Comparison of ENCODE assay signal across 11 cellular contexts in genomic region chr5:144598451-144599068, GRCh38.
DNase-seq lines count a peak whose midpoint lies in the region; ATAC-seq, FAIRE-seq and TF ChIP-seq lines count a peak whose summit lies in the region.
"Had no signal": no experiment of that assay in that cellular context is flagged by ENCODE, and none has a peak within 500 bp of the region (broad histone marks: within the 10 kb centered on the region; RNA-seq: fewer than 3 reads in every experiment).

No MANE protein-coding gene starts in this region.

- no peak overlapping the region for H3K4me3 Mint-ChIP-seq in astrocyte (ENCODE audit: unreplicated experiment)
- H3K4me3 Mint-ChIP-seq: activated naive CD8-positive, alpha-beta T cell had no signal

- ATAC-seq in SK-N-SH treated with all-trans-retinoic acid at 6 μM for 48 hours (no peak), left colon (peak; percentile 72), HG03175 (IDR thresholded peaks at IDR 0.05; ENCODE audit: unreplicated experiment) (no peak)

- H3K4me1 Mint-ChIP-seq in astrocyte (ENCODE audit: low read depth, unreplicated experiment), result no peaks in the 10 kb centered on the region

- no peak for FAIRE-seq in astrocyte (lab: Jason Lieb, UNC)

- WGBS in SK-N-SH (ENCODE audit: low lambda C conversion rate), result 65% methylated on average over 18 of the region's 30 CpGs
- WGBS in urinary bladder, result 21% methylated on average over 30 of the region's 30 CpGs

- H2AFZ ChIP-seq in SK-N-SH (ENCODE audit: low read depth) (no peak overlapping the region), astrocyte (ENCODE audit: low read depth, low read length) (no peak overlapping the region)

- no peak for TF ChIP-seq RAD21 in SK-N-SH (IDR thresholded peaks at IDR 0.05; ENCODE audit: low read length)

- H3K4me3 ChIP-seq in SK-N-SH (ENCODE audit: low read depth in 2 of 2, low read length in 1 of 2), result no peak overlapping the region
- H3K4me3 ChIP-seq in astrocyte (ENCODE audit: insufficient read depth, low read depth, low read length), result no peak overlapping the region
- H3K4me3 ChIP-seq in urinary bladder (ENCODE audit: low read depth, low read length), result peak overlapping the region; percentile 12

- H3K27me3 Mint-ChIP-seq in astrocyte (ENCODE audit: low read depth, unreplicated experiment), result no peaks in the 10 kb centered on the region

- no peaks in the 10 kb centered on the region for H3K9me2 ChIP-seq in SK-N-SH

- POLR2A ChIA-PET in SK-N-SH (lab: Yijun Ruan, JAX), result no interaction called here

- no peak overlapping the region for H3K9ac ChIP-seq in SK-N-SH
- no peak overlapping the region for H3K9ac ChIP-seq in astrocyte (ENCODE audit: low read length)

- H3K4me2 ChIP-seq in SK-N-SH (no peak overlapping the region), astrocyte (ENCODE audit: low read length) (peak overlapping the region; percentile 61)

- no peaks in the 10 kb centered on the region for H3F3A ChIP-seq in SK-N-SH (replicated peaks; ENCODE audit: insufficient read depth)

- peaks cover 5% of the 10 kb centered on the region for H3K9me3 Mint-ChIP-seq in astrocyte (ENCODE audit: unreplicated experiment)

- H3K27me3 ChIP-seq in SK-N-SH (ENCODE audit: insufficient read depth) (no peaks in the 10 kb centered on the region), astrocyte (ENCODE audit: insufficient read depth, low read length) (peaks cover 3% of the 10 kb centered on the region)

- no peaks in the 10 kb centered on the region; a peak in 1 of 4 replicates for H3K4me1 ChIP-seq in SK-N-SH (ENCODE audit: control insufficient read depth in 1 of 2, insufficient read depth in 2 of 2, low read depth in 1 of 2, low read length in 1 of 2)
- H3K4me1 ChIP-seq in astrocyte (ENCODE audit: insufficient read depth, low read length), result no peaks in the 10 kb centered on the region
- H3K4me1 ChIP-seq in urinary bladder (ENCODE audit: insufficient read depth), result no peaks in the 10 kb centered on the region

- H3K79me2 ChIP-seq in SK-N-SH (ENCODE audit: insufficient read depth) (no peaks in the 10 kb centered on the region), astrocyte (ENCODE audit: insufficient read depth, low read length) (no peaks in the 10 kb centered on the region)

- TF ChIP-seq CTCF in SK-N-SH (IDR thresholded peaks at IDR 0.05) (no peak), astrocyte (IDR thresholded peaks at IDR 0.05; ENCODE audit: insufficient read depth, low read depth, low read length) (no peak)

- intact Hi-C loops in left colon (cut with DNase I, micrococcal nuclease), result no loop called here

- no peak for TF ChIP-seq EP300 in SK-N-SH (IDR thresholded peaks at IDR 0.05; ENCODE audit: borderline replicate concordance in 1 of 2, low read depth in 1 of 2, low read length in 1 of 2)

- no peaks in the 10 kb centered on the region for H3K9me3 ChIP-seq in SK-N-SH
- H3K9me3 ChIP-seq in astrocyte (ENCODE audit: insufficient read depth, low read depth, low read length), result no peaks in the 10 kb centered on the region

- no peak overlapping the region for H3K27ac Mint-ChIP-seq in astrocyte (ENCODE audit: unreplicated experiment)
- H3K27ac Mint-ChIP-seq: activated naive CD8-positive, alpha-beta T cell had no signal

- CTCF ChIA-PET in SK-N-SH (lab: Yijun Ruan, JAX), result interaction anchor here (1.3 kb wide), 1 partner anchor 21 kb away, joined by 4 read pairs; no protein-coding TSS in a partner anchor

- H3K36me3 Mint-ChIP-seq in astrocyte (ENCODE audit: low read depth, unreplicated experiment), result no peaks in the 10 kb centered on the region
- H3K36me3 Mint-ChIP-seq: activated naive CD8-positive, alpha-beta T cell had no signal

- H4K20me1 ChIP-seq in SK-N-SH (ENCODE audit: insufficient read depth), result no peaks in the 10 kb centered on the region
- no peaks in the 10 kb centered on the region for H4K20me1 ChIP-seq in astrocyte (ENCODE audit: insufficient read depth, low read length)

- peak; percentile 9 for DNase-seq in SK-N-SH
- DNase-seq in astrocyte (ENCODE audit: low read depth), result no peak
- peak in 1 of 2 donors; percentile 22 for DNase-seq in left colon
- DNase-seq in NCI-H1048 (lab: John Stamatoyannopoulos, UW), result no peak
- DNase-seq in NCI-H146 (lab: John Stamatoyannopoulos, UW), result no peak
- DNase-seq: activated CD4-positive, CD25-positive, alpha-beta regulatory T cell had no signal

- H3K36me3 ChIP-seq in SK-N-SH (replicated peaks in 1 of 2; ENCODE audit: control insufficient read depth in 1 of 2, insufficient read depth in 2 of 2, low read length in 1 of 2) (no peaks in the 10 kb centered on the region), astrocyte (ENCODE audit: insufficient read depth, low read length) (no peaks in the 10 kb centered on the region), urinary bladder (ENCODE audit: insufficient read depth) (no peaks in the 10 kb centered on the region)

- no peak overlapping the region for H3K27ac ChIP-seq in SK-N-SH (ENCODE audit: low read depth in 2 of 2, low read length in 1 of 2)
- no peak overlapping the region for H3K27ac ChIP-seq in astrocyte (ENCODE audit: low read depth, low read length)
- H3K27ac ChIP-seq in urinary bladder (ENCODE audit: low read depth), result no peak overlapping the region
- H3K27ac ChIP-seq: HL-60 had no signal

TF ChIP-seq in SK-N-SH, 30 proteins besides CTCF, POLR2A, EP300 and RAD21 (continues in another document):
- TF ChIP-seq SIN3A (IDR thresholded peaks at IDR 0.05; ENCODE audit: borderline replicate concordance, low read depth, low read length) (no peak), RCOR1 (IDR thresholded peaks at IDR 0.05; ENCODE audit: low read length) (no peak), PBX3 (IDR thresholded peaks at IDR 0.05) (no peak), YY1 (IDR thresholded peaks at IDR 0.05; ENCODE audit: low read depth) (no peak), RFX5 (IDR thresholded peaks at IDR 0.05; ENCODE audit: low read length) (no peak), ELF1 (IDR thresholded peaks at IDR 0.05) (no peak), NRF1 (IDR thresholded peaks at IDR 0.05; ENCODE audit: low read depth, low read length) (no peak), JUND (IDR thresholded peaks at IDR 0.05) (no peak), GABPA (IDR thresholded peaks at IDR 0.05; ENCODE audit: low read depth) (no peak), EZH2phosphoT487 (IDR thresholded peaks at IDR 0.05; ENCODE audit: borderline replicate concordance, low read depth) (no peak), TEAD4 (IDR thresholded peaks at IDR 0.05; ENCODE audit: borderline replicate concordance, insufficient read depth) (no peak), SMC3 (IDR thresholded peaks at IDR 0.05; ENCODE audit: low read depth, low read length) (no peak), TCF12 (IDR thresholded peaks at IDR 0.05) (no peak), NFIC (IDR thresholded peaks at IDR 0.05; ENCODE audit: borderline replicate concordance) (no peak)

TF ChIP-seq in SK-N-SH treated with all-trans-retinoic acid at 6 μM for 48 hours, 23 proteins besides CTCF, POLR2A, EP300 and RAD21:
- TF ChIP-seq ESRRG (CRISPR knock-in tag; IDR thresholded peaks at IDR 0.05) (no peak), BACH2 (CRISPR knock-in tag; IDR thresholded peaks at IDR 0.05; ENCODE audit: borderline replicate concordance) (no peak)
- TF ChIP-seq, protein P1, sequence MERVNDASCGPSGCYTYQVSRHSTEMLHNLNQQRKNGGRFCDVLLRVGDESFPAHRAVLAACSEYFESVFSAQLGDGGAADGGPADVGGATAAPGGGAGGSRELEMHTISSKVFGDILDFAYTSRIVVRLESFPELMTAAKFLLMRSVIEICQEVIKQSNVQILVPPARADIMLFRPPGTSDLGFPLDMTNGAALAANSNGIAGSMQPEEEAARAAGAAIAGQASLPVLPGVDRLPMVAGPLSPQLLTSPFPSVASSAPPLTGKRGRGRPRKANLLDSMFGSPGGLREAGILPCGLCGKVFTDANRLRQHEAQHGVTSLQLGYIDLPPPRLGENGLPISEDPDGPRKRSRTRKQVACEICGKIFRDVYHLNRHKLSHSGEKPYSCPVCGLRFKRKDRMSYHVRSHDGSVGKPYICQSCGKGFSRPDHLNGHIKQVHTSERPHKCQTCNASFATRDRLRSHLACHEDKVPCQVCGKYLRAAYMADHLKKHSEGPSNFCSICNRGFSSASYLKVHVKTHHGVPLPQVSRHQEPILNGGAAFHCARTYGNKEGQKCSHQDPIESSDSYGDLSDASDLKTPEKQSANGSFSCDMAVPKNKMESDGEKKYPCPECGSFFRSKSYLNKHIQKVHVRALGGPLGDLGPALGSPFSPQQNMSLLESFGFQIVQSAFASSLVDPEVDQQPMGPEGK (CRISPR knock-in tag; IDR thresholded peaks at IDR 0.05; ENCODE audit: borderline replicate concordance), result no peak
